14 cellular contexts compared by ENCODE assay signal in genomic region chr3:10992946-10993728, GRCh38. TPM values are rescaled to one million over a fixed set of nuclear protein-coding genes. Genes with fewer than 3 reads are reported as not detected.
DNase-seq lines count a peak whose midpoint lies in the region; ATAC-seq lines count a peak whose summit lies in the region.
"Had no signal": no experiment of that assay in that cellular context is flagged by ENCODE, and none has a peak within 500 bp of the region (broad histone marks: within the 10 kb centered on the region; RNA-seq: fewer than 3 reads in every experiment).

No MANE protein-coding gene starts in this region.

- H3K9ac ChIP-seq in NT2/D1 (ENCODE audit: insufficient read length, low read depth): peak overlapping the region; percentile 78

- 3 to 4% methylated on average over 65 to 68 of the region's 68 CpGs for WGBS in esophagus, 2 donors

- ATAC-seq in GM18868 (IDR thresholded peaks at IDR 0.05; ENCODE audit: unreplicated experiment) (no peak), GM21717 (IDR thresholded peaks at IDR 0.05; ENCODE audit: unreplicated experiment) (no peak)
- no peak for ATAC-seq in natural killer cell treated with Interleukin-12 subunit alpha and Interleukin-12 subunit beta and Interleukin-15 and Interleukin-18, amount 100 ng/mL, for 72 hours

- peak overlapping the region; percentile 72 for H3K4me3 ChIP-seq in NT2/D1 (ENCODE audit: insufficient read length, low read depth)
- peak overlapping the region; percentile 48 to 56 for H3K4me3 ChIP-seq in esophagus (ENCODE audit: low read depth in 1 of 2, low read length in 2 of 2)

- no peak overlapping the region for H3K4me3 Mint-ChIP-seq in natural killer cell treated with Interleukin-12 subunit alpha and Interleukin-12 subunit beta and Interleukin-15 and Interleukin-18, amount 100 ng/mL, for 72 hours
- H3K4me3 Mint-ChIP-seq: activated CD8-positive, alpha-beta T cell treated with anti-CD3 and anti-CD28 coated beads, Interleukin-2, amount 10 ng/mL, durations not matched to agents 7 days and 5 days had no signal

- no peaks in the 10 kb centered on the region for H3K9me3 ChIP-seq in NT2/D1 (ENCODE audit: insufficient read depth, low read length)
- H3K9me3 ChIP-seq in esophagus (ENCODE audit: control insufficient read depth in 2 of 2, insufficient read depth in 1 of 2, low read depth in 1 of 2, low read length in 1 of 2): no peaks in the 10 kb centered on the region
- H3K9me3 ChIP-seq: Caco-2 had no signal

- no peaks in the 10 kb centered on the region for H3K36me3 Mint-ChIP-seq in natural killer cell treated with Interleukin-12 subunit alpha and Interleukin-12 subunit beta and Interleukin-15 and Interleukin-18, amount 100 ng/mL, for 72 hours

- H3K4me1 ChIP-seq in NT2/D1 (ENCODE audit: insufficient read depth, insufficient read length): peaks cover 11% of the 10 kb centered on the region
- H3K4me1 ChIP-seq in esophagus (ENCODE audit: control insufficient read depth in 2 of 2, insufficient read depth in 2 of 2, low read length in 1 of 2): peaks cover 6 to 8% of the 10 kb centered on the region in 2 donors
- H3K4me1 ChIP-seq: Caco-2 had no signal

- H3K36me3 ChIP-seq in NT2/D1 (ENCODE audit: insufficient read depth, insufficient read length, low read length): no peaks in the 10 kb centered on the region
- no peaks in the 10 kb centered on the region for H3K36me3 ChIP-seq in esophagus (ENCODE audit: control insufficient read depth in 2 of 2, insufficient read depth in 2 of 2, low read length in 1 of 2)

- H3K27ac ChIP-seq in esophagus (ENCODE audit: low read depth in 2 of 2, low read length in 1 of 2): no peak overlapping the region
- H3K27ac ChIP-seq in substantia nigra (ENCODE audit: low read depth, low read length, poor library complexity, severe bottlenecking): peak overlapping the region; percentile 96

- H3K27me3 ChIP-seq in NT2/D1 (ENCODE audit: insufficient read depth, insufficient read length) (peaks cover 41% of the 10 kb centered on the region), esophagus (ENCODE audit: control insufficient read depth in 1 of 2, insufficient read depth in 2 of 2, low read length in 2 of 2) (no peaks in the 10 kb centered on the region)

- H3K4me1 Mint-ChIP-seq in natural killer cell treated with Interleukin-12 subunit alpha and Interleukin-12 subunit beta and Interleukin-15 and Interleukin-18, amount 100 ng/mL, for 72 hours (ENCODE audit: low read depth in 2 of 2): peaks cover 6% of the 10 kb centered on the region in 2 donors

- no peak overlapping the region for H3K27ac Mint-ChIP-seq in natural killer cell treated with Interleukin-12 subunit alpha and Interleukin-12 subunit beta and Interleukin-15 and Interleukin-18, amount 100 ng/mL, for 72 hours
- H3K27ac Mint-ChIP-seq: activated CD8-positive, alpha-beta T cell treated with anti-CD3 and anti-CD28 coated beads, Interleukin-2, amount 10 ng/mL, durations not matched to agents 7 days and 5 days had no signal

- H3K27me3 Mint-ChIP-seq in natural killer cell treated with Interleukin-12 subunit alpha and Interleukin-12 subunit beta and Interleukin-15 and Interleukin-18, amount 100 ng/mL, for 72 hours: peaks cover 37 to 53% of the 10 kb centered on the region in 2 donors

- no peaks in the 10 kb centered on the region for H3K9me3 Mint-ChIP-seq in natural killer cell treated with Interleukin-12 subunit alpha and Interleukin-12 subunit beta and Interleukin-15 and Interleukin-18, amount 100 ng/mL, for 72 hours

- no peak for DNase-seq in NT2/D1 (ENCODE audit: low read depth, low spot score)
- DNase-seq in midbrain (lab: John Stamatoyannopoulos, UW): peak; percentile 64
- peak in 24 of 49 donors; percentile 28 to 76 (median 48) for DNase-seq in substantia nigra (lab: John Stamatoyannopoulos, UW)
- no peak for DNase-seq in natural killer cell treated with Interleukin-12 subunit alpha and Interleukin-12 subunit beta and Interleukin-15 and Interleukin-18, amount 100 ng/mL, for 72 hours (ENCODE audit: low spot score)
- no peak for DNase-seq in NCI-H187 treated with DMSO at 0.1 percent for 48 hours (lab: John Stamatoyannopoulos, UW)
- DNase-seq: activated CD8-positive, alpha-beta T cell treated with anti-CD3 and anti-CD28 coated beads, Interleukin-2, amount 10 ng/mL, durations not matched to agents 7 days and 5 days; activated naive CD4-positive, alpha-beta T cell; Caco-2; foreskin melanocyte; NCI-H2171 had no signal

RNA-seq across cellular contexts. Expression of gene SLC6A1, which starts 0.6 kb away (rescaled TPM):
- polyA plus RNA-seq in esophagus: 10 to 100 TPM in 1 of 2 donors, 1 to 10 TPM in 1; 6.9 to 12.7 TPM
- total RNA-seq in natural killer cell treated with Interleukin-12 subunit alpha and Interleukin-12 subunit beta and Interleukin-15 and Interleukin-18, amount 100 ng/mL, for 72 hours: not detected
- total RNA-seq: activated CD8-positive, alpha-beta T cell treated with anti-CD3 and anti-CD28 coated beads, Interleukin-2, amount 10 ng/mL, durations not matched to agents 7 days and 5 days; Caco-2; T-helper 2 cell treated with Interferon-gamma antibody and Interleukin-4, amounts not matched to agents 100 ng/mL and 5 ng/mL, for 36 hours had no signal
